13 cellular contexts compared by ENCODE assay signal in genomic region chr10:99927719-99928280, GRCh38.
DNase-seq lines count a peak whose midpoint lies in the region; ATAC-seq, FAIRE-seq and TF ChIP-seq lines count a peak whose summit lies in the region.
"Had no signal": no experiment of that assay in that cellular context is flagged by ENCODE, and none has a peak within 500 bp of the region (broad histone marks: within the 10 kb centered on the region; RNA-seq: fewer than 3 reads in every experiment).

No MANE protein-coding gene starts in this region.

- FAIRE-seq in endothelial cell of umbilical vein (lab: Jason Lieb, UNC): peak; percentile 26
- FAIRE-seq: H1 had no signal

- no peaks in the 10 kb centered on the region for H3K9me1 ChIP-seq in endothelial cell of umbilical vein (replicated peaks; ENCODE audit: control insufficient read depth, extremely low read depth, insufficient read depth, low read length)

- WGBS in urinary bladder: 62% methylated on average over 3 of the region's 3 CpGs

- ATAC-seq in Right ventricle myocardium superior (ENCODE audit: poor library complexity) (peak; percentile 52), Right ventricle myocardium inferior (no peak)
- no peak for ATAC-seq in activated CD8-positive, alpha-beta memory T cell treated with anti-CD3 and anti-CD28 coated beads, Interleukin-2, amount 10 ng/mL, durations not matched to agents 7 days and 5 days

- no peaks in the 10 kb centered on the region for H3K27me3 ChIP-seq in endothelial cell of umbilical vein (ENCODE audit: control insufficient read depth in 2 of 2, insufficient read depth in 2 of 2, low read length in 2 of 2)

- peak overlapping the region; percentile 93 for H3K27ac Mint-ChIP-seq in mesothelial cell of epicardium
- no peak overlapping the region for H3K27ac Mint-ChIP-seq in activated CD8-positive, alpha-beta memory T cell treated with anti-CD3 and anti-CD28 coated beads, Interleukin-2, amount 10 ng/mL, durations not matched to agents 7 days and 5 days

- H3K4me1 ChIP-seq in endothelial cell of umbilical vein (ENCODE audit: control insufficient read depth, extremely low read depth, insufficient read depth, low read length): peaks cover 72% of the 10 kb centered on the region
- H3K4me1 ChIP-seq in urinary bladder (ENCODE audit: insufficient read depth): no peaks in the 10 kb centered on the region

- peak; percentile 26 for TF ChIP-seq POLR2A in endothelial cell of umbilical vein (IDR thresholded peaks at IDR 0.05; ENCODE audit: low read depth, low read length)

- no peaks in the 10 kb centered on the region for H3K27me3 Mint-ChIP-seq in mesothelial cell of epicardium (ENCODE audit: low read depth)
- no peaks in the 10 kb centered on the region for H3K27me3 Mint-ChIP-seq in activated CD8-positive, alpha-beta memory T cell treated with anti-CD3 and anti-CD28 coated beads, Interleukin-2, amount 10 ng/mL, durations not matched to agents 7 days and 5 days
- H3K27me3 Mint-ChIP-seq: naive B cell had no signal

- no peaks in the 10 kb centered on the region for H4K20me1 ChIP-seq in endothelial cell of umbilical vein (replicated peaks; ENCODE audit: control insufficient read depth, extremely low read depth, insufficient read depth, low read length)

- H3K4me1 Mint-ChIP-seq in mesothelial cell of epicardium: peaks cover 79% of the 10 kb centered on the region
- peaks cover 3% of the 10 kb centered on the region for H3K4me1 Mint-ChIP-seq in activated CD8-positive, alpha-beta memory T cell treated with anti-CD3 and anti-CD28 coated beads, Interleukin-2, amount 10 ng/mL, durations not matched to agents 7 days and 5 days

- no peaks in the 10 kb centered on the region for H3K9me3 Mint-ChIP-seq in mesothelial cell of epicardium
- no peaks in the 10 kb centered on the region for H3K9me3 Mint-ChIP-seq in activated CD8-positive, alpha-beta memory T cell treated with anti-CD3 and anti-CD28 coated beads, Interleukin-2, amount 10 ng/mL, durations not matched to agents 7 days and 5 days (ENCODE audit: low read depth)
- H3K9me3 Mint-ChIP-seq: naive B cell had no signal

- H3K79me2 ChIP-seq in endothelial cell of umbilical vein (ENCODE audit: control insufficient read depth, insufficient read depth, low read length): peaks cover 92% of the 10 kb centered on the region

- intact Hi-C loops in Right ventricle myocardium superior (cut with DNase I): no loop called here
- intact Hi-C loops in Right ventricle myocardium inferior (cut with DNase I): no loop called here
- intact Hi-C loops in endothelial cell of umbilical vein (cut with micrococcal nuclease): loop anchor here (1.0 to 2.0 kb wide), 3 partner anchors 21 to 79 kb away; no protein-coding TSS in a partner anchor

- H3K9me3 ChIP-seq in endothelial cell of umbilical vein (replicated peaks; ENCODE audit: control insufficient read depth, insufficient read depth, low read length): no peaks in the 10 kb centered on the region

- H3K4me3 ChIP-seq in endothelial cell of umbilical vein (replicated peaks in 1 of 3; ENCODE audit: insufficient read depth in 1 of 3, low read depth in 1 of 3, low read length in 3 of 3) (peak overlapping the region; percentile 40 to 64 (median 40)), urinary bladder (ENCODE audit: low read depth, low read length) (no peak overlapping the region)

- DNase-seq in Right ventricle myocardium superior: no peak
- no peak for DNase-seq in Right ventricle myocardium inferior (ENCODE audit: missing footprints)
- DNase-seq in endothelial cell of umbilical vein (ENCODE audit: low read depth, low spot score): peak; percentile 77
- no peak for DNase-seq in mesothelial cell of epicardium (ENCODE audit: low spot score in 2 of 2, unreplicated experiment in 2 of 2)
- DNase-seq in epidermal melanocyte (ENCODE audit: insufficient read length, low spot score): no peak
- no peak for DNase-seq in activated naive CD4-positive, alpha-beta T cell treated with anti-CD3 and anti-CD28 coated beads, Interleukin-2, amount 50 U/mL, for 16 hours
- DNase-seq in activated CD8-positive, alpha-beta memory T cell treated with anti-CD3 and anti-CD28 coated beads, Interleukin-2, amount 10 ng/mL, durations not matched to agents 7 days and 5 days: no peak
- DNase-seq: activated T-cell treated with anti-CD3 and anti-CD28 coated beads for 4 hours, Karpas-422, naive B cell, NCI-H748 treated with DMSO at 0.1 percent for 48 hours had no signal

- dilution Hi-C loops in endothelial cell of umbilical vein (cut with MboI; ENCODE audit: extremely low pct_ligation_motif_present, low sequenced_read_pairs): no loop called here

- POLR2A ChIA-PET in endothelial cell of umbilical vein (lab: Charles Lee): interaction anchor here (1.1 to 1.8 kb wide), 5 partner anchors 18 to 308 kb away, joined by 3 to 7 read pairs (median 5); partner anchors contain the start of gene SLC25A28

- no peak for TF ChIP-seq CTCF in endothelial cell of umbilical vein (IDR thresholded peaks at IDR 0.05; ENCODE audit: extremely low read depth in 1 of 2, insufficient read depth in 1 of 2, low read depth in 1 of 2, low read length in 2 of 2)
- no peak for TF ChIP-seq CTCF in mesothelial cell of epicardium (IDR thresholded peaks at IDR 0.05; ENCODE audit: unreplicated experiment)

- peak overlapping the region; percentile 73 for H3K27ac ChIP-seq in endothelial cell of umbilical vein (ENCODE audit: insufficient read depth, low read depth, low read length)
- H3K27ac ChIP-seq in urinary bladder (ENCODE audit: low read depth): peak overlapping the region; percentile 43

- no TSS peak for BruUV-seq in endothelial cell of umbilical vein (replicated peaks; lab: Mats Ljungman, UMichigan)

- peak overlapping the region; percentile 93 for H3K4me2 ChIP-seq in endothelial cell of umbilical vein (ENCODE audit: insufficient read depth, low read length)

- peaks cover 5% of the 10 kb centered on the region for H3K36me3 Mint-ChIP-seq in mesothelial cell of epicardium
- no peaks in the 10 kb centered on the region for H3K36me3 Mint-ChIP-seq in activated CD8-positive, alpha-beta memory T cell treated with anti-CD3 and anti-CD28 coated beads, Interleukin-2, amount 10 ng/mL, durations not matched to agents 7 days and 5 days

- no peak overlapping the region for H2AFZ ChIP-seq in endothelial cell of umbilical vein (ENCODE audit: low read depth, low read length)

- CTCF ChIA-PET in endothelial cell of umbilical vein (lab: Charles Lee): interaction anchor here (0.7 to 3.3 kb wide), 14 partner anchors 9 to 117 kb away, joined by 3 to 31 read pairs (median 6); partner anchors contain the start of gene DNMBP
- CTCF ChIA-PET in activated CD8-positive, alpha-beta memory T cell treated with anti-CD3 and anti-CD28 coated beads, Interleukin-2, amount 10 ng/mL, durations not matched to agents 7 days and 5 days (lab: Charles Lee): interaction anchor here (0.8 to 1.4 kb wide), 3 partner anchors 12 to 82 kb away, joined by 3 read pairs; no protein-coding TSS in a partner anchor

- H3K36me3 ChIP-seq in endothelial cell of umbilical vein (ENCODE audit: control insufficient read depth in 2 of 2, extremely low read depth in 1 of 2, insufficient read depth in 2 of 2, low read length in 2 of 2): peaks cover 2 to 8% of the 10 kb centered on the region in 2 experiments
- H3K36me3 ChIP-seq in urinary bladder (ENCODE audit: insufficient read depth): no peaks in the 10 kb centered on the region

- H3K9ac ChIP-seq in endothelial cell of umbilical vein (replicated peaks; ENCODE audit: extremely low read depth, insufficient read depth, low read length): peak overlapping the region; percentile 60

- peak overlapping the region; percentile 63 for H3K4me3 Mint-ChIP-seq in mesothelial cell of epicardium
- H3K4me3 Mint-ChIP-seq in activated CD8-positive, alpha-beta memory T cell treated with anti-CD3 and anti-CD28 coated beads, Interleukin-2, amount 10 ng/mL, durations not matched to agents 7 days and 5 days: no peak overlapping the region
- H3K4me3 Mint-ChIP-seq: naive B cell had no signal

TF ChIP-seq in endothelial cell of umbilical vein, 7 proteins besides CTCF, POLR2A, EP300 and RAD21:
- TF ChIP-seq POLR2AphosphoS5 (IDR thresholded peaks at IDR 0.05; ENCODE audit: insufficient read depth, low read depth, low read length) (no peak), MAX (IDR thresholded peaks at IDR 0.05; ENCODE audit: insufficient read depth, insufficient read length) (no peak), JUN (IDR thresholded peaks at IDR 0.05; ENCODE audit: borderline replicate concordance, insufficient read depth, insufficient read length, low read depth) (no peak), EZH2 (IDR thresholded peaks at IDR 0.05; ENCODE audit: borderline replicate concordance, low read depth, low read length, severe bottlenecking) (no peak)
